In genomic region chr4:157099506-157099905, GRCh38 we compare ENCODE assay signal across 26 cellular contexts. TPM values are rescaled to one million over a fixed set of nuclear protein-coding genes. Genes with fewer than 3 reads are reported as not detected.
"Had no signal": no experiment of that assay in that cellular context is flagged by ENCODE, and none has a peak within 500 bp of the region (broad histone marks: within the 10 kb centered on the region; RNA-seq: fewer than 3 reads in every experiment).

No MANE protein-coding gene starts in this region.

- H3K27ac ChIP-seq: colonic mucosa, coronary artery, dorsolateral prefrontal cortex, epithelial cell of prostate, esophagus muscularis mucosa, esophagus squamous epithelium, foreskin keratinocyte, gastrocnemius medialis, gastroesophageal sphincter, heart left ventricle, heart right ventricle had no signal

- DNase-seq: colonic mucosa; cortex of kidney; dermis blood vessel endothelial cell; dorsolateral prefrontal cortex; effector CD4-positive, alpha-beta T cell; effector CD8-positive, alpha-beta T cell; effector memory CD4-positive, alpha-beta T cell; effector memory CD8-positive, alpha-beta T cell; endodermal cell; erythroblast; esophagus squamous epithelium; foreskin fibroblast; foreskin keratinocyte; foreskin melanocyte; gastrocnemius medialis; glutamatergic neuron; head of caudate nucleus; heart left ventricle; heart right ventricle had no signal

- H3K36me3 ChIP-seq: colonic mucosa, esophagus muscularis mucosa, esophagus squamous epithelium, gastrocnemius medialis, gastroesophageal sphincter, heart left ventricle, heart right ventricle had no signal

- H3K9me3 ChIP-seq: colonic mucosa, esophagus muscularis mucosa, esophagus squamous epithelium, gastrocnemius medialis, gastroesophageal sphincter, heart left ventricle, heart right ventricle had no signal

- H3K4me1 ChIP-seq: colonic mucosa, esophagus muscularis mucosa, esophagus squamous epithelium, foreskin keratinocyte, gastrocnemius medialis, gastroesophageal sphincter had no signal

- H3K4me3 ChIP-seq: colonic mucosa, coronary artery, dorsolateral prefrontal cortex, esophagus muscularis mucosa, esophagus squamous epithelium, gastrocnemius medialis, gastroesophageal sphincter, heart left ventricle, heart right ventricle had no signal

- FAIRE-seq: colon, endometrium had no signal

- H3K27me3 ChIP-seq: colonic mucosa, dorsolateral prefrontal cortex, esophagus muscularis mucosa, esophagus squamous epithelium, foreskin keratinocyte, gastrocnemius medialis, gastroesophageal sphincter, heart left ventricle, heart right ventricle had no signal

RNA-seq across cellular contexts. Expression of gene GLRB, which starts 23.6 kb away (rescaled TPM):
- total RNA-seq: esophagus mucosa had no signal
